In genomic region chr11:74948898-74949747, GRCh38 we compare ENCODE assay signal across 1 cellular context.
A peak's percentile ranks its signal among the peaks of the same experiment; 100 is the strongest.
TF ChIP-seq lines count a peak whose summit lies in the region.

SPCS2 (plus strand) TSS chr11:74949266; CDS start chr11:74949286, 20 bp downstream.
XRRA1 (minus strand) TSS chr11:74949091; CDS start chr11:74940878, 8,213 bp downstream.

TF ChIP-seq in HepG2, 621 proteins besides CTCF, POLR2A, EP300 and RAD21 (continued from another document and continues in another):
- TF ChIP-seq LRRFIP1 (CRISPR knock-in tag; conservative IDR thresholded peaks at IDR 0.05) (no peak), ZNF652 (CRISPR knock-in tag; IDR thresholded peaks at IDR 0.05; ENCODE audit: borderline replicate concordance, low read depth) (no peak), SOX6 (IDR thresholded peaks at IDR 0.05) (no peak), SOX6 (CRISPR knock-in tag; IDR thresholded peaks at IDR 0.05) (peak; percentile 76), FOSL2 (CRISPR knock-in tag; IDR thresholded peaks at IDR 0.05) (peak; percentile 66), CC2D1A (CRISPR knock-in tag; IDR thresholded peaks at IDR 0.05) (0 out of 2 replicates have a peak, but pooled peaks have one; percentile 50), CREB1 (IDR thresholded peaks at IDR 0.05) (peak; percentile 91), CREB1 (CRISPR knock-in tag; IDR thresholded peaks at IDR 0.05) (peak; percentile 95), ISL2 (CRISPR knock-in tag; IDR thresholded peaks at IDR 0.05) (peak; percentile 51; the same call in 1 of the 2 replicates), SAP130 (CRISPR knock-in tag; IDR thresholded peaks at IDR 0.05; ENCODE audit: low read depth) (peak; percentile 99), GLMP (CRISPR knock-in tag; IDR thresholded peaks at IDR 0.05; ENCODE audit: borderline replicate concordance) (peak; percentile 79; the same call in 1 of the 2 replicates), KDM5A (IDR thresholded peaks at IDR 0.05; ENCODE audit: borderline replicate concordance, low read length) (peak; percentile 73), ZSCAN30 (CRISPR knock-in tag; IDR thresholded peaks at IDR 0.05) (0 out of 2 replicates have a peak, but pooled peaks have one; percentile 71), KLF11 (CRISPR knock-in tag; IDR thresholded peaks at IDR 0.05) (0 out of 2 replicates have a peak, but pooled peaks have one; percentile 74), ZBTB37 (CRISPR knock-in tag; IDR thresholded peaks at IDR 0.05) (no peak), SRY (CRISPR knock-in tag; IDR thresholded peaks at IDR 0.05) (peak; percentile 91; the same call in 1 of the 2 replicates), PHF20 (CRISPR knock-in tag; IDR thresholded peaks at IDR 0.05) (peak; percentile 90), SP4 (CRISPR knock-in tag; IDR thresholded peaks at IDR 0.05) (peak; percentile 64), MLX (CRISPR knock-in tag; IDR thresholded peaks at IDR 0.05) (peak; percentile 27), IRF2 (CRISPR knock-in tag; IDR thresholded peaks at IDR 0.05) (peak; percentile 88), PHF5A (CRISPR knock-in tag; IDR thresholded peaks at IDR 0.05; ENCODE audit: low read depth, unreplicated experiment) (peak; percentile 50), ZHX1 (CRISPR knock-in tag; IDR thresholded peaks at IDR 0.05; ENCODE audit: low read depth) (peak; percentile 84; the same call in 1 of the 2 replicates), MXD4 (CRISPR knock-in tag; IDR thresholded peaks at IDR 0.05) (peak; percentile 93), SOX13 (IDR thresholded peaks at IDR 0.05) (no peak), SOX13 (CRISPR knock-in tag; conservative IDR thresholded peaks at IDR 0.05 in 1 of 2, IDR thresholded peaks at IDR 0.05 in 1 of 2) (0 out of 4 replicates have a peak, but pooled peaks of 1 of the 2 experiments have one; percentile 12), NR2F6 (IDR thresholded peaks at IDR 0.05) (no peak), NR2F6 (CRISPR knock-in tag; IDR thresholded peaks at IDR 0.05) (peak; percentile 35; the same call in 1 of the 2 replicates), AHDC1 (CRISPR knock-in tag; IDR thresholded peaks at IDR 0.05; ENCODE audit: borderline replicate concordance) (no peak), ZNF572 (CRISPR knock-in tag; IDR thresholded peaks at IDR 0.05) (peak; percentile 84), EZH2 (conservative IDR thresholded peaks at IDR 0.05; ENCODE audit: low read depth, low read length) (no peak), TFDP1 (CRISPR knock-in tag; IDR thresholded peaks at IDR 0.05; ENCODE audit: borderline replicate concordance) (peak; percentile 93), CEBPB (IDR thresholded peaks at IDR 0.05; ENCODE audit: borderline replicate concordance, low read depth, low read length) (no peak), SMYD3 (CRISPR knock-in tag; IDR thresholded peaks at IDR 0.05) (peak; percentile 59; the same call in 1 of the 2 replicates), IRF9 (CRISPR knock-in tag; IDR thresholded peaks at IDR 0.05; ENCODE audit: borderline replicate concordance) (peak; percentile 67; the same call in 1 of the 2 replicates), XRCC5 (optimal IDR thresholded peaks at IDR 0.05; ENCODE audit: low read length) (peak; percentile 85), BRF2 (CRISPR knock-in tag; IDR thresholded peaks at IDR 0.05) (peak; percentile 59; the same call in 1 of the 2 replicates), MIXL1 (CRISPR knock-in tag; IDR thresholded peaks at IDR 0.05) (peak; percentile 70; the same call in 1 of the 2 replicates), EEA1 (CRISPR knock-in tag; IDR thresholded peaks at IDR 0.05; ENCODE audit: borderline replicate concordance) (no peak; the same call in 1 of the 2 replicates), RBM39 (IDR thresholded peaks at IDR 0.05; ENCODE audit: low read depth, low read length, poor library complexity, severe bottlenecking) (peak; percentile 96), ZNF30 (CRISPR knock-in tag; IDR thresholded peaks at IDR 0.05) (no peak), ZNF101 (CRISPR knock-in tag; IDR thresholded peaks at IDR 0.05; ENCODE audit: borderline replicate concordance, low read depth) (0 out of 2 replicates have a peak, but pooled peaks have one; percentile 36), ZNF800 (CRISPR knock-in tag; IDR thresholded peaks at IDR 0.05) (0 out of 2 replicates have a peak, but pooled peaks have one; percentile 52)
